23 cellular contexts compared by ENCODE assay signal in the genomic region with DNA sequence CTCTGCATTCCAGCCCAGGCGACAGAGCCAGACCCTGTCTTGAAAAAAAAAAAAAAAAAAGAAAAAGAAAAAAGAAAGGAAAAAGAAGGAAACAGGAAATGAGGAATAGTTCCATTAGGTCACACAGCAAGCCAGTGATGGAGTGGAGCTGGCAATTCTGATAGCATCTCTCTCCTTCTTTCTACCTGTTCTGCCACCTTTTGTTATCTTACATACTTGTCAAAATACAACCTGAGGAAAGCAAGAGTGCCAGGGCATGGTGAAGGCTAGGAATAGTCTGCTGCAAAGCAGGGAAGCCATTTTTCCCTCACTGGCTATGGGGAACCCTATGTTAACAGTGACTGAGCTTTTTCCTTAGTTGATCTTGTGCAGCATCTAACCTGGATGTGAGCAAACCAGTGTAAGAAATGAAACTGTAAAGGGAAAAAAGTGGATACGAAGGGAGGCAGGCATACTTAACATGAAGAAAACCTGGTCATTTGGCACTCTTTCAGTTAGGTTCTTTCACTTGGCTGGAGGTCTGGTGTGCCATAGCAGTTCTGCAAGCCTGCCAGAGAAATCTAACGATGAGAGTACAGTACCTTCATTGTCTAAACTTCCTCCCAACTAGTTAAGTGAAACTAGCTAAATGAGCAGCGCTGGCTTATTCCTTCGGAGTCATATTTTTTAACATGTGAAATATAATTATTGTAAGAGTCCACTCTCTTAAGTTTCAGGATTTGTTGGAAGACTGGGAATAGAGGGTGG. TPM values are rescaled to one million over a fixed set of nuclear protein-coding genes. Genes with fewer than 3 reads are reported as not detected.
"Had no signal": no experiment of that assay in that cellular context is flagged by ENCODE, and none has a peak within 500 bp of the region (broad histone marks: within the 10 kb centered on the region; RNA-seq: fewer than 3 reads in every experiment).

No MANE protein-coding gene starts in this region.

- DNase-seq: activated CD4-positive, alpha-beta T cell treated with anti-CD3 and anti-CD28 coated beads, Interleukin-2, amount 50 U/mL, for 4 hours; activated gamma-delta T cell treated with Interleukin-2 at 50 U/mL for 16 hours; amniotic stem cell; central memory CD4-positive, alpha-beta T cell; dorsolateral prefrontal cortex; foreskin keratinocyte; hypothalamus; naive B cell; ovary; spleen; stimulated activated CD4-positive, alpha-beta T cell treated with anti-CD3 and anti-CD28 coated beads, Interleukin-4, amount 100 ng/mL, for 4 hours; T-helper 2 cell; upper lobe of right lung had no signal

- H3K4me3 Mint-ChIP-seq: activated T-helper 1 cell treated with anti-CD3 and anti-CD28 coated beads, Interleukin-12 subunit alpha, Interleukin-12 subunit beta, Interleukin-2, Interleukin-4 antibody, amounts not matched to agents 30 ng/mL and 10 ng/mL and 1 ng/mL, durations not matched to agents 14 hours and 24 hours and 36 hours; brain; memory B cell; naive B cell; stimulated activated memory B cell treated with anti-CD40 and anti-IgM and Interleukin-4, amounts not matched to agents 10 μg/mL and 1 μg/mL and 100 μg/mL, for 72 hours had no signal

- H3K27ac Mint-ChIP-seq: activated naive CD4-positive, alpha-beta T cell treated with anti-CD3 and anti-CD28 coated beads, Interleukin-2, amount 50 U/mL, for 72 hours; activated T-helper 1 cell treated with anti-CD3 and anti-CD28 coated beads, Interleukin-12 subunit alpha, Interleukin-12 subunit beta, Interleukin-2, Interleukin-4 antibody, amounts not matched to agents 30 ng/mL and 10 ng/mL and 1 ng/mL, durations not matched to agents 14 hours and 24 hours and 36 hours; brain; memory B cell; naive B cell; stimulated activated memory B cell treated with anti-CD40 and anti-IgM and Interleukin-4, amounts not matched to agents 10 μg/mL and 1 μg/mL and 100 μg/mL, for 72 hours had no signal

- H3K27ac ChIP-seq: epithelial cell of prostate, foreskin keratinocyte, ovary, spleen, upper lobe of right lung had no signal

- H3K36me3 ChIP-seq: ovary had no signal

- ATAC-seq: activated naive CD4-positive, alpha-beta T cell treated with anti-CD3 and anti-CD28 coated beads, Interleukin-2, amount 50 U/mL, for 72 hours; foreskin keratinocyte; left lobe of liver; stimulated activated memory B cell treated with anti-CD40 and anti-IgM and Interleukin-4, amounts not matched to agents 10 μg/mL and 1 μg/mL and 100 μg/mL, for 72 hours; upper lobe of right lung had no signal

- H3K9me3 Mint-ChIP-seq: activated T-helper 1 cell treated with anti-CD3 and anti-CD28 coated beads, Interleukin-12 subunit alpha, Interleukin-12 subunit beta, Interleukin-2, Interleukin-4 antibody, amounts not matched to agents 30 ng/mL and 10 ng/mL and 1 ng/mL, durations not matched to agents 14 hours and 24 hours and 36 hours; brain; memory B cell; naive B cell; stimulated activated memory B cell treated with anti-CD40 and anti-IgM and Interleukin-4, amounts not matched to agents 10 μg/mL and 1 μg/mL and 100 μg/mL, for 72 hours had no signal

- H3K9me3 ChIP-seq: ovary, spleen, upper lobe of right lung had no signal

- H3K4me1 ChIP-seq: upper lobe of right lung had no signal

- H3K4me3 ChIP-seq: dorsolateral prefrontal cortex, ovary, spleen, upper lobe of right lung had no signal

- H3K4me1 Mint-ChIP-seq: brain; memory B cell; stimulated activated memory B cell treated with anti-CD40 and anti-IgM and Interleukin-4, amounts not matched to agents 10 μg/mL and 1 μg/mL and 100 μg/mL, for 72 hours had no signal

- H3K27me3 ChIP-seq: dorsolateral prefrontal cortex, foreskin keratinocyte, ovary, upper lobe of right lung had no signal

RNA-seq across cellular contexts. Expression of gene THEM5, which starts 17.9 kb away (rescaled TPM):
- total RNA-seq: activated CD8-positive, alpha-beta memory T cell treated with anti-CD3 and anti-CD28 coated beads for 36 hours; activated naive CD4-positive, alpha-beta T cell treated with anti-CD3 and anti-CD28 coated beads, Interleukin-2, amount 50 U/mL, for 72 hours; activated T-helper 1 cell treated with anti-CD3 and anti-CD28 coated beads, Interleukin-12 subunit alpha, Interleukin-12 subunit beta, Interleukin-2, Interleukin-4 antibody, amounts not matched to agents 30 ng/mL and 10 ng/mL and 1 ng/mL, durations not matched to agents 14 hours and 24 hours and 36 hours; fibroblast of lung; foreskin keratinocyte; left lobe of liver; mononuclear cell; ovary; upper lobe of right lung had no signal

RNA-seq across cellular contexts. Expression of gene C2CD4D, which starts 31.8 kb away (rescaled TPM):
- total RNA-seq: fibroblast of lung, left lobe of liver had no signal

RNA-seq across cellular contexts. Expression of gene RORC, which starts 39.9 kb away (rescaled TPM):
- total RNA-seq: foreskin keratinocyte had no signal
